ENCODE assay signal across 15 cellular contexts in genomic region chr1:156075775-156076204, GRCh38. TPM values are rescaled to one million over a fixed set of nuclear protein-coding genes. Genes with fewer than 3 reads are reported as not detected.
DNase-seq lines count a peak whose midpoint lies in the region; ATAC-seq, FAIRE-seq and TF ChIP-seq lines count a peak whose summit lies in the region.
"Had no signal": no experiment of that assay in that cellular context is flagged by ENCODE, and none has a peak within 500 bp of the region (broad histone marks: within the 10 kb centered on the region; RNA-seq: fewer than 3 reads in every experiment).

No MANE protein-coding gene starts in this region.

- H3K9me3 ChIP-seq in mesodermal cell (ENCODE audit: control insufficient read depth, low read length) = no peaks in the 10 kb centered on the region
- no peaks in the 10 kb centered on the region for H3K9me3 ChIP-seq in subcutaneous abdominal adipose tissue (ENCODE audit: control insufficient read depth in 5 of 5, low read length in 5 of 5)
- no peaks in the 10 kb centered on the region for H3K9me3 ChIP-seq in body of pancreas
- H3K9me3 ChIP-seq in small intestine (ENCODE audit: control insufficient read depth, low read depth) = no peaks in the 10 kb centered on the region

- no peaks in the 10 kb centered on the region for H3K9me3 Mint-ChIP-seq in brain

- H3K4me3 ChIP-seq in mesodermal cell (ENCODE audit: extremely low read depth, insufficient read depth, low read length, poor library complexity, severe bottlenecking) = no peak overlapping the region
- peak overlapping the region in 4 of 5 donors; percentile 17 to 68 (median 67) for H3K4me3 ChIP-seq in subcutaneous abdominal adipose tissue (ENCODE audit: low read depth in 1 of 5, low read length in 5 of 5)
- H3K4me3 ChIP-seq in body of pancreas = no peak overlapping the region
- H3K4me3 ChIP-seq in small intestine (ENCODE audit: low read depth in 1 of 2, low read length in 2 of 2) = no peak overlapping the region

- H3K4me1 Mint-ChIP-seq in brain = peaks cover 99% of the 10 kb centered on the region

- intact Hi-C loops in body of pancreas (cut with DNase I) = no loop called here

- peaks cover 70% of the 10 kb centered on the region for H3K36me3 ChIP-seq in mesodermal cell (ENCODE audit: control insufficient read depth, insufficient read depth, low read length)
- no peaks in the 10 kb centered on the region for H3K36me3 ChIP-seq in subcutaneous abdominal adipose tissue (ENCODE audit: control insufficient read depth in 5 of 5, insufficient read depth in 5 of 5, low read length in 5 of 5)
- H3K36me3 ChIP-seq in body of pancreas (replicated peaks in 1 of 2; ENCODE audit: insufficient read depth in 1 of 2, low read depth in 2 of 2) = no peaks in the 10 kb centered on the region
- H3K36me3 ChIP-seq in small intestine (ENCODE audit: control insufficient read depth in 2 of 2, insufficient read depth in 2 of 2, low read length in 2 of 2) = no peaks in the 10 kb centered on the region

- peak overlapping the region; percentile 41 for H3K27ac ChIP-seq in mesodermal cell (ENCODE audit: low read depth, low read length, severe bottlenecking)
- no peak overlapping the region for H3K27ac ChIP-seq in subcutaneous abdominal adipose tissue (ENCODE audit: low read depth, low read length)
- no peak overlapping the region for H3K27ac ChIP-seq in body of pancreas
- H3K27ac ChIP-seq in small intestine (ENCODE audit: low read depth in 1 of 2, low read length in 1 of 2) = no peak overlapping the region
- H3K27ac ChIP-seq: 22Rv1 had no signal

- TF ChIP-seq CTCF in brain (conservative IDR thresholded peaks at IDR 0.05) (no peak), body of pancreas (IDR thresholded peaks at IDR 0.05) (no peak)

- H3K4me1 ChIP-seq in mesodermal cell (ENCODE audit: control insufficient read depth, insufficient read depth, low read length, poor library complexity, severe bottlenecking) (peaks cover 46% of the 10 kb centered on the region), subcutaneous abdominal adipose tissue (ENCODE audit: control insufficient read depth in 5 of 5, insufficient read depth in 5 of 5, low read length in 5 of 5) (peaks cover 0 to 27% (median 24%) of the 10 kb centered on the region in 5 donors), body of pancreas (peaks cover 13% of the 10 kb centered on the region), small intestine (ENCODE audit: control insufficient read depth in 2 of 2, insufficient read depth in 1 of 2, low read depth in 1 of 2, low read length in 1 of 2) (no peaks in the 10 kb centered on the region)

- H3K4me3 Mint-ChIP-seq in brain = peak overlapping the region; percentile 52 to 70 (median 67)

- peak; percentile 71 for DNase-seq in NCI-H82 (lab: John Stamatoyannopoulos, UW)
- DNase-seq in NCI-H82 treated with DMSO at 0.1 percent for 48 hours (lab: John Stamatoyannopoulos, UW; ENCODE audit: unreplicated experiment) = no peak
- DNase-seq in body of pancreas = no peak
- DNase-seq in NCI-H2107 (lab: John Stamatoyannopoulos, UW) = no peak
- no peak for DNase-seq in small intestine
- DNase-seq: NCI-H1048, NCI-H446 treated with DMSO at 0.1 percent for 48 hours had no signal

- H3K27me3 Mint-ChIP-seq in brain = peaks cover under 1% of the 10 kb centered on the region

- no peak for ATAC-seq in body of pancreas

- H3K9ac ChIP-seq in subcutaneous abdominal adipose tissue (ENCODE audit: low read length in 5 of 5) = peak overlapping the region in 3 of 5 donors; percentile 7 to 53 (median 47)

- H3K36me3 Mint-ChIP-seq in brain = peaks cover 39% of the 10 kb centered on the region

- no peak for TF ChIP-seq POLR2A in body of pancreas (IDR thresholded peaks at IDR 0.05)

- whole genome bisulfite sequencing in mesodermal cell (ENCODE audit: insufficient coverage in 2 of 2), 2 experiments = 58% methylated on average over 2 of the region's 4 CpGs; no CpG with 5 or more reads in 1 of the 2 experiments
- WGBS in body of pancreas, 2 donors = 50 to 51% methylated on average over 4 of the region's 4 CpGs
- WGBS in small intestine, 3 donors = 58 to 70% (median 68%) methylated on average over 4 of the region's 4 CpGs

- H3K27ac Mint-ChIP-seq in brain = peak overlapping the region; percentile 63 to 82 (median 69)

- H3K27me3 ChIP-seq in subcutaneous abdominal adipose tissue (ENCODE audit: control insufficient read depth in 5 of 5, insufficient read depth in 4 of 5, low read length in 5 of 5) (peaks cover 0 to 11% (median 0%) of the 10 kb centered on the region in 5 donors), body of pancreas (no peaks in the 10 kb centered on the region), small intestine (ENCODE audit: control insufficient read depth in 2 of 2, insufficient read depth in 2 of 2, low read length in 2 of 2) (no peaks in the 10 kb centered on the region)

- FAIRE-seq in small intestine (lab: Jason Lieb, UNC) = no peak
- FAIRE-seq: RCC 7860 had no signal

RNA-seq across cellular contexts. Expression of gene MEX3A, which starts 6.5 kb away (rescaled TPM):
- polyA plus RNA-seq in brain (ENCODE audit: insufficient read depth, low read depth, low replicate concordance) = 91.7 TPM
- 61.7 TPM for polyA plus RNA-seq in mesodermal cell (2013, experiment 1 of 2)
- 47.5 TPM for polyA plus RNA-seq in mesodermal cell (2013, experiment 2 of 2)
- total RNA-seq in body of pancreas = 1 to 10 TPM in 1 of 2 donors, under 1 TPM in 1; 0.99 to 4.7 TPM
- polyA plus RNA-seq in small intestine = 1 to 10 TPM in 1 of 3 donors, under 1 TPM in 2; under 0.01 to 1.5 (median 0.22) TPM

RNA-seq across cellular contexts. Expression of gene RAB25, which starts 14.8 kb away (rescaled TPM):
- polyA plus RNA-seq in brain (ENCODE audit: insufficient read depth, low read depth, low replicate concordance) (113 TPM), small intestine (100 to 1,000 TPM; 140 to 216 (median 140) TPM)
- polyA plus RNA-seq in mesodermal cell (2013, experiment 1 of 2) = 0.74 TPM
- 0.91 TPM for polyA plus RNA-seq in mesodermal cell (2013, experiment 2 of 2)
- 10 to 100 TPM; 31.3 to 66.7 TPM for total RNA-seq in body of pancreas
- total RNA-seq: dermis microvascular lymphatic vessel endothelial cell, glomerular endothelial cell, right cardiac atrium had no signal

RNA-seq across cellular contexts. Expression of gene LAMTOR2, which starts 21.2 kb away (rescaled TPM):
- polyA plus RNA-seq in brain (ENCODE audit: insufficient read depth, low read depth, low replicate concordance) = 126 TPM
- polyA plus RNA-seq in mesodermal cell (2013, experiment 1 of 2) = 87.0 TPM
- polyA plus RNA-seq in mesodermal cell (2013, experiment 2 of 2) = 84.4 TPM
- 10 to 100 TPM; 44.2 to 47.5 TPM for total RNA-seq in body of pancreas
- 100 to 1,000 TPM; 132 to 226 (median 165) TPM for polyA plus RNA-seq in small intestine

RNA-seq across cellular contexts. Expression of gene UBQLN4, which starts 22.2 kb away (rescaled TPM):
- polyA plus RNA-seq in brain (ENCODE audit: insufficient read depth, low read depth, low replicate concordance) (92.9 TPM), small intestine (10 to 100 TPM; 14.1 to 22.0 (median 18.8) TPM)
- 49.2 TPM for polyA plus RNA-seq in mesodermal cell (2013, experiment 1 of 2)
- 41.5 TPM for polyA plus RNA-seq in mesodermal cell (2013, experiment 2 of 2)
- 10 to 100 TPM; 16.5 to 16.9 TPM for total RNA-seq in body of pancreas

RNA-seq across cellular contexts. Expression of gene LMNA, which starts 38.7 kb away (rescaled TPM):
- polyA plus RNA-seq in brain (ENCODE audit: insufficient read depth, low read depth, low replicate concordance) = 55.1 TPM
- 193 TPM for polyA plus RNA-seq in mesodermal cell (2013, experiment 1 of 2)
- polyA plus RNA-seq in mesodermal cell (2013, experiment 2 of 2) = 171 TPM
- 100 to 1,000 TPM; 152 to 186 TPM for total RNA-seq in body of pancreas
- 100 to 1,000 TPM in 2 of 3 donors, 10 to 100 TPM in 1; 89.7 to 168 (median 101) TPM for polyA plus RNA-seq in small intestine

Comparison
In these comparisons a context has a peak if more than half of its experiments do, and no peak if none do; other contexts are left out.
1. H3K4me3 ChIP-seq: peak in subcutaneous abdominal adipose tissue (4 of 5); none in mesodermal cell (single experiment), body of pancreas (0 of 2) and small intestine (0 of 2).
2. RNA of gene MEX3A, which starts 6.5 kb away (polyA plus RNA-seq): 91.7 TPM in brain (single experiment); under 0.01 to 1.5 TPM in small intestine; every median in the first group is over 10 times any median in the second.